In genomic region chr2:171160630-171161424, GRCh38 we compare ENCODE assay signal across 8 cellular contexts. TPM values are rescaled to one million over a fixed set of nuclear protein-coding genes. Genes with fewer than 3 reads are reported as not detected.
DNase-seq lines count a peak whose midpoint lies in the region; ATAC-seq and TF ChIP-seq lines count a peak whose summit lies in the region.

TLK1 (minus strand) TSS chr2:171160893; CDS start chr2:171160428, 465 bp downstream.

- ATAC-seq in GM18867 (IDR thresholded peaks at IDR 0.05; ENCODE audit: unreplicated experiment) (peak; percentile 66), HG03103 (IDR thresholded peaks at IDR 0.05; ENCODE audit: low read depth, unreplicated experiment) (peak; percentile 48)
- peak; percentile 72 to 73 for ATAC-seq in activated CD4-positive, CD25-positive, alpha-beta regulatory T cell treated with anti-CD3 and anti-CD28 coated beads, Interleukin-2, amount 50 U/mL, for 24 hours

- no peaks in the 10 kb centered on the region for H3K36me3 ChIP-seq in kidney epithelial cell (ENCODE audit: control insufficient read depth, insufficient read depth, low read length)

- H3K4me3 ChIP-seq in AG04449 (ENCODE audit: low read depth, low read length) (peak within 1 kb of the TSS; percentile 91), kidney epithelial cell (ENCODE audit: low read depth, low read length) (peak within 1 kb of the TSS; percentile 97)

- no peak for DNase-seq in AG04449 (ENCODE audit: low read depth, low spot score)
- DNase-seq in NCI-H226: peak; percentile 76
- DNase-seq in cerebellar cortex (ENCODE audit: low spot score): peak; percentile 78
- peak; percentile 26 for DNase-seq in kidney epithelial cell (ENCODE audit: low read depth)
- peak; percentile 37 to 58 for DNase-seq in stimulated activated CD4-positive, alpha-beta T cell treated with anti-CD3 and anti-CD28 coated beads, Interleukin-15, amount 100 ng/mL, for 48 hours (ENCODE audit: low read depth in 2 of 2)

- POLR2A ChIA-PET in AG04449 (lab: Yijun Ruan, JAX): interaction anchor here (1.2 to 1.6 kb wide), 2 partner anchors 137 to 255 kb away, joined by 3 to 5 read pairs; no protein-coding TSS in a partner anchor

- CTCF ChIA-PET in AG04449 (lab: Yijun Ruan, JAX): interaction anchor here (1.2 to 4.7 kb wide), 6 partner anchors 14 to 255 kb away, joined by 3 to 40 read pairs (median 6); no protein-coding TSS in a partner anchor

- no peak for TF ChIP-seq CTCF in AG04449 (IDR thresholded peaks at IDR 0.05; ENCODE audit: insufficient read depth, low read length, missing control alignments)
- TF ChIP-seq CTCF in kidney epithelial cell (IDR thresholded peaks at IDR 0.05; ENCODE audit: insufficient read depth, low read length, poor library complexity, severe bottlenecking): no peak

- H3K27me3 ChIP-seq in kidney epithelial cell (ENCODE audit: control insufficient read depth, insufficient read depth, low read length): no peaks in the 10 kb centered on the region

RNA-seq across cellular contexts. Expression of gene TLK1, which starts in this region (rescaled TPM):
- 19.9 and 24.4 TPM in 2 replicates for total RNA-seq in kidney epithelial cell
